Comparison of ENCODE assay signal across 11 cellular contexts in the genomic region with DNA sequence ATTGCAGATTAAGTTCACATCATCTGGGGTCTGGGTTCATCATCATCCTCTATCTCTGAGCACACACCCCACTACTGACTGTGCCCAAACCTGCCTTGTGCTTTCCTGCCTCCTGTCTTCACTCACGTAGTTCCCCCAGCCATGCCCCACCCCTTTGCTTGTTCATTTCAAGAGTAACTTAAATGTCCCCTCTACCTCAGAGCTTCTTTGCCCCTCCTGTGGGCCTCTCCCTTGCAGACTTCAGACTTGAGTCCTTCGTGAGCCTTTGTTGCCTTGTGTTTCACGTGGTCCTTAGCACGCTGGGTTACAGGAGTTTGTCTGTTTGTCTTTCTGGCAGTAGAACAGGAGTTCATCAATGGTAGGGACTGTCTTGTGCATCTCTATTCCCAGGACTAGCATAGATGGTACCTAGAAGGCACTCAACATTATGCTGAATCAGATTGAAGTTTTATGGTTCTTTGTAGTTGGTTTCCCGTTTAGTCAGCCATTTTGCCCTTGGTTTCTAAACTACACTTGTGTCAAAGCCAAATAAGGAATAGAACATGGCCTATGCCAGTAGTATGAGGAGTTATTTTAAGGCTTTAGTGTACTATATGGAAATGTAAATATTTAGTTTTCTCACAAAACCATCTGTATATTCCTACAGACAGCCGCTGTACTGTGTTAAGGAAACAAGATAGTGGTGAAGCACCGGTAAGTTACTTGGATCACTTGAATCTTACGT.
DNase-seq lines count a peak whose midpoint lies in the region; ATAC-seq and TF ChIP-seq lines count a peak whose summit lies in the region.
"Had no signal": no experiment of that assay in that cellular context is flagged by ENCODE, and none has a peak within 500 bp of the region (broad histone marks: within the 10 kb centered on the region; RNA-seq: fewer than 3 reads in every experiment).

No MANE protein-coding gene starts in this region.

- H3K27me3 ChIP-seq in CD4-positive, alpha-beta memory T cell (ENCODE audit: insufficient read depth, low read length) = no peaks in the 10 kb centered on the region

- H3K9me3 ChIP-seq in CD4-positive, alpha-beta memory T cell (ENCODE audit: control insufficient read depth in 1 of 2, low read length in 2 of 2) = no peaks in the 10 kb centered on the region

- TF ChIP-seq POLR2A in GM18505 (IDR thresholded peaks at IDR 0.05; ENCODE audit: borderline replicate concordance, extremely low read depth, insufficient read depth, insufficient read length) = no peak

- H3K4me1 Mint-ChIP-seq in CD4-positive, alpha-beta memory T cell = peaks cover 0 to 5% (median 0%) of the 10 kb centered on the region in 4 donors

- H3K27ac ChIP-seq in CD4-positive, alpha-beta memory T cell (ENCODE audit: low read depth, low read length) = no peak overlapping the region
- no peak overlapping the region for H3K27ac ChIP-seq in RWPE1

- no peak for DNase-seq in CD4-positive, alpha-beta memory T cell
- DNase-seq in iris pigment epithelial cell (ENCODE audit: low read depth) (peak; percentile 70), NCI-H1417 treated with DMSO at 0.1 percent for 48 hours (lab: John Stamatoyannopoulos, UW) (no peak), RWPE1 (ENCODE audit: low spot score) (no peak), sciatic nerve (ENCODE audit: low spot score) (no peak), iPS-NIHi7 (ENCODE audit: extremely low spot score) (no peak)
- DNase-seq: naive thymus-derived CD8-positive, alpha-beta T cell; NCI-H1694 treated with DMSO at 0.1 percent for 48 hours; trophoblast cell had no signal

- POLR2A ChIA-PET in CD4-positive, alpha-beta memory T cell (lab: Charles Lee; ENCODE audit: partially characterized antibody) = no interaction called here
- POLR2A ChIA-PET in RWPE1 (lab: Yijun Ruan, JAX; ENCODE audit: low non-redundant PET) = no interaction called here

- H3K36me3 ChIP-seq in CD4-positive, alpha-beta memory T cell (ENCODE audit: insufficient read depth, low read length) = peaks cover 27% of the 10 kb centered on the region

- H3K36me3 Mint-ChIP-seq in CD4-positive, alpha-beta memory T cell = peaks cover 46 to 76% of the 10 kb centered on the region in 2 donors

- peak overlapping the region in 5 of 7 donors; percentile 3 to 77 (median 43) for H3K27ac Mint-ChIP-seq in CD4-positive, alpha-beta memory T cell

- no peak overlapping the region for H3K4me3 ChIP-seq in CD4-positive, alpha-beta memory T cell (ENCODE audit: low read length in 2 of 2)

- peaks cover 0 to 2% (median 0%) of the 10 kb centered on the region in 8 donors for H3K9me3 Mint-ChIP-seq in CD4-positive, alpha-beta memory T cell
- H3K9me3 Mint-ChIP-seq: naive thymus-derived CD8-positive, alpha-beta T cell had no signal

- no peak overlapping the region for H3K4me3 Mint-ChIP-seq in CD4-positive, alpha-beta memory T cell
- H3K4me3 Mint-ChIP-seq: naive thymus-derived CD8-positive, alpha-beta T cell had no signal

- intact Hi-C loops in CD4-positive, alpha-beta memory T cell (cut with micrococcal nuclease) = no loop called here
- intact Hi-C loops in sciatic nerve (cut with DNase I) = no loop called here

- ATAC-seq in GM18505 (IDR thresholded peaks at IDR 0.05; ENCODE audit: unreplicated experiment) (peak; percentile 81), HG03064 (IDR thresholded peaks at IDR 0.05; ENCODE audit: low read depth, unreplicated experiment) (peak; percentile 65), sciatic nerve (no peak)
- ATAC-seq: naive thymus-derived CD8-positive, alpha-beta T cell had no signal

- CTCF ChIA-PET in CD4-positive, alpha-beta memory T cell (lab: Charles Lee; ENCODE audit: partially characterized antibody) = no interaction called here
- CTCF ChIA-PET in RWPE1 (lab: Yijun Ruan, JAX) = no interaction called here

- no peaks in the 10 kb centered on the region for H3K27me3 Mint-ChIP-seq in CD4-positive, alpha-beta memory T cell
- H3K27me3 Mint-ChIP-seq: naive thymus-derived CD8-positive, alpha-beta T cell had no signal

- H3K4me1 ChIP-seq in CD4-positive, alpha-beta memory T cell (ENCODE audit: insufficient read depth, low read length) = no peaks in the 10 kb centered on the region

- TF ChIP-seq CTCF in RWPE1 (conservative IDR thresholded peaks at IDR 0.05; ENCODE audit: low read depth) = no peak
